Comparison of ENCODE assay signal across 13 cellular contexts in genomic region chr15:85642054-85642692, GRCh38.
A peak's percentile ranks its signal among the peaks of the same experiment; 100 is the strongest.
DNase-seq lines count a peak whose midpoint lies in the region; ATAC-seq and TF ChIP-seq lines count a peak whose summit lies in the region.
"Had no signal": no experiment of that assay in that cellular context is flagged by ENCODE, and none has a peak within 500 bp of the region (broad histone marks: within the 10 kb centered on the region; RNA-seq: fewer than 3 reads in every experiment).

No MANE protein-coding gene starts in this region.

- peak overlapping the region; percentile 89 to 91 for H3K27ac ChIP-seq in coronary artery
- peak overlapping the region; percentile 69 for H3K27ac ChIP-seq in lower lobe of right lung
- H3K27ac ChIP-seq in skeletal muscle tissue (ENCODE audit: low read depth, low read length): peak overlapping the region; percentile 84

- no peak overlapping the region for H3K4me3 Mint-ChIP-seq in CD14-positive monocyte
- H3K4me3 Mint-ChIP-seq in T-helper 2 cell treated with Interferon-gamma antibody and Interleukin-4, amounts not matched to agents 5 μg/mL and 100 μg/mL, for 36 hours: no peak overlapping the region
- H3K4me3 Mint-ChIP-seq: activated CD4-positive, alpha-beta memory T cell treated with anti-CD3 and anti-CD28 coated beads for 36 hours; activated naive CD8-positive, alpha-beta T cell treated with anti-CD3 and anti-CD28 coated beads, Interleukin-2, amount 10 ng/mL, durations not matched to agents 7 days and 5 days; B cell; effector memory CD8-positive, alpha-beta T cell had no signal

- no peaks in the 10 kb centered on the region for H3K27me3 Mint-ChIP-seq in CD14-positive monocyte (ENCODE audit: low read depth in 3 of 3)
- H3K27me3 Mint-ChIP-seq in T-helper 2 cell treated with Interferon-gamma antibody and Interleukin-4, amounts not matched to agents 5 μg/mL and 100 μg/mL, for 36 hours (ENCODE audit: low read depth): no peaks in the 10 kb centered on the region
- H3K27me3 Mint-ChIP-seq: activated CD4-positive, alpha-beta memory T cell treated with anti-CD3 and anti-CD28 coated beads for 36 hours; activated naive CD8-positive, alpha-beta T cell treated with anti-CD3 and anti-CD28 coated beads, Interleukin-2, amount 10 ng/mL, durations not matched to agents 7 days and 5 days; B cell; effector memory CD8-positive, alpha-beta T cell had no signal

- peak in 1 of 2 donors; percentile 2 for ATAC-seq in lower lobe of right lung
- no peak for ATAC-seq in activated naive CD4-positive, alpha-beta T cell treated with anti-CD3 and anti-CD28 coated beads, Interleukin-2, amount 50 U/mL, for 72 hours
- ATAC-seq in HG03280 (IDR thresholded peaks at IDR 0.05; ENCODE audit: unreplicated experiment): no peak
- ATAC-seq: effector memory CD8-positive, alpha-beta T cell had no signal

- no peaks in the 10 kb centered on the region for H3K27me3 ChIP-seq in lower lobe of right lung (ENCODE audit: low read depth)
- no peaks in the 10 kb centered on the region for H3K27me3 ChIP-seq in skeletal muscle tissue (ENCODE audit: control insufficient read depth in 3 of 3, insufficient read depth in 3 of 3, low read length in 3 of 3)

- H3K36me3 Mint-ChIP-seq in CD14-positive monocyte: peaks cover 74 to 91% of the 10 kb centered on the region in 2 donors
- peaks cover 15 to 42% of the 10 kb centered on the region in 2 donors for H3K36me3 Mint-ChIP-seq in activated naive CD4-positive, alpha-beta T cell treated with anti-CD3 and anti-CD28 coated beads, Interleukin-2, amount 50 U/mL, for 72 hours
- peaks cover 41% of the 10 kb centered on the region for H3K36me3 Mint-ChIP-seq in T-helper 2 cell treated with Interferon-gamma antibody and Interleukin-4, amounts not matched to agents 5 μg/mL and 100 μg/mL, for 36 hours (ENCODE audit: low read depth)

- TF ChIP-seq CTCF in CD14-positive monocyte (IDR thresholded peaks at IDR 0.05): no peak
- no peak for TF ChIP-seq CTCF in coronary artery (IDR thresholded peaks at IDR 0.05)
- no peak for TF ChIP-seq CTCF in lower lobe of right lung (IDR thresholded peaks at IDR 0.05)

- no peak for DNase-seq in CD14-positive monocyte (ENCODE audit: low spot score)
- DNase-seq in coronary artery (ENCODE audit: low spot score): no peak
- no peak for DNase-seq in lower lobe of right lung
- DNase-seq in activated naive CD4-positive, alpha-beta T cell treated with anti-CD3 and anti-CD28 coated beads, Interleukin-2, amount 50 U/mL, for 72 hours (ENCODE audit: low spot score in 2 of 2): no peak
- DNase-seq in T-helper 2 cell treated with Interferon-gamma antibody and Interleukin-4, amounts not matched to agents 5 μg/mL and 100 μg/mL, for 36 hours (ENCODE audit: low spot score): no peak
- DNase-seq in NCI-H748 (lab: John Stamatoyannopoulos, UW; ENCODE audit: unreplicated experiment): no peak
- DNase-seq: activated CD4-positive, alpha-beta memory T cell treated with anti-CD3 and anti-CD28 coated beads for 36 hours; activated naive CD8-positive, alpha-beta T cell treated with anti-CD3 and anti-CD28 coated beads, Interleukin-2, amount 10 ng/mL, durations not matched to agents 7 days and 5 days; effector memory CD8-positive, alpha-beta T cell; T-helper 2 cell had no signal

- intact Hi-C loops in CD14-positive monocyte (cut with micrococcal nuclease): no loop called here
- intact Hi-C loops in lower lobe of right lung (cut with DNase I): no loop called here

- peak overlapping the region in 4 of 7 donors; percentile 20 to 61 (median 50) for H3K27ac Mint-ChIP-seq in CD14-positive monocyte
- no peak overlapping the region for H3K27ac Mint-ChIP-seq in activated naive CD4-positive, alpha-beta T cell treated with anti-CD3 and anti-CD28 coated beads, Interleukin-2, amount 50 U/mL, for 72 hours
- H3K27ac Mint-ChIP-seq in T-helper 2 cell treated with Interferon-gamma antibody and Interleukin-4, amounts not matched to agents 5 μg/mL and 100 μg/mL, for 36 hours: no peak overlapping the region
- H3K27ac Mint-ChIP-seq: activated naive CD8-positive, alpha-beta T cell treated with anti-CD3 and anti-CD28 coated beads, Interleukin-2, amount 10 ng/mL, durations not matched to agents 7 days and 5 days; B cell had no signal

- H3K4me3 ChIP-seq in coronary artery: peak overlapping the region; percentile 47
- no peak overlapping the region for H3K4me3 ChIP-seq in lower lobe of right lung
- H3K4me3 ChIP-seq in skeletal muscle tissue (ENCODE audit: low read length in 3 of 3): peak overlapping the region in 2 of 3 donors; percentile 28 to 52

- peaks cover 75% of the 10 kb centered on the region for H3K4me1 ChIP-seq in lower lobe of right lung
- H3K4me1 ChIP-seq in skeletal muscle tissue (ENCODE audit: control insufficient read depth in 3 of 3, insufficient read depth in 3 of 3, low read length in 3 of 3): peaks cover 23 to 40% (median 33%) of the 10 kb centered on the region in 3 donors

- H3K4me1 Mint-ChIP-seq in CD14-positive monocyte: peaks cover 7% of the 10 kb centered on the region
- peaks cover 35% of the 10 kb centered on the region for H3K4me1 Mint-ChIP-seq in T-helper 2 cell treated with Interferon-gamma antibody and Interleukin-4, amounts not matched to agents 5 μg/mL and 100 μg/mL, for 36 hours (ENCODE audit: low read depth)

- H3K9ac ChIP-seq in skeletal muscle tissue (ENCODE audit: low read depth in 1 of 3, low read length in 3 of 3): peak overlapping the region; percentile 4 to 65 (median 57)

- H3K9me3 ChIP-seq in lower lobe of right lung (no peaks in the 10 kb centered on the region), skeletal muscle tissue (ENCODE audit: control insufficient read depth in 3 of 3, low read length in 3 of 3) (no peaks in the 10 kb centered on the region)

- no peaks in the 10 kb centered on the region for H3K9me3 Mint-ChIP-seq in CD14-positive monocyte
- peaks cover 0 to 5% of the 10 kb centered on the region in 2 donors for H3K9me3 Mint-ChIP-seq in activated naive CD4-positive, alpha-beta T cell treated with anti-CD3 and anti-CD28 coated beads, Interleukin-2, amount 50 U/mL, for 72 hours
- H3K9me3 Mint-ChIP-seq in T-helper 2 cell treated with Interferon-gamma antibody and Interleukin-4, amounts not matched to agents 5 μg/mL and 100 μg/mL, for 36 hours: peaks cover 3% of the 10 kb centered on the region
- H3K9me3 Mint-ChIP-seq: activated CD4-positive, alpha-beta memory T cell treated with anti-CD3 and anti-CD28 coated beads for 36 hours; activated naive CD8-positive, alpha-beta T cell treated with anti-CD3 and anti-CD28 coated beads, Interleukin-2, amount 10 ng/mL, durations not matched to agents 7 days and 5 days had no signal

- H3K36me3 ChIP-seq in lower lobe of right lung (peaks cover 82% of the 10 kb centered on the region), skeletal muscle tissue (ENCODE audit: control insufficient read depth in 3 of 3, insufficient read depth in 3 of 3, low read length in 3 of 3) (peaks cover 4 to 23% (median 19%) of the 10 kb centered on the region in 3 donors)

Comparison
In these comparisons a context has a peak if more than half of its experiments do, and no peak if none do; other contexts are left out.
1. H3K27ac Mint-ChIP-seq: peak in CD14-positive monocyte (4 of 7); none in activated naive CD4-positive, alpha-beta T cell treated with anti-CD3 and anti-CD28 coated beads, Interleukin-2, amount 50 U/mL, for 72 hours (0 of 2) and T-helper 2 cell treated with Interferon-gamma antibody and Interleukin-4, amounts not matched to agents 5 μg/mL and 100 μg/mL, for 36 hours (single experiment).
2. Peak in every context shown above with its lines, with median percentiles within 50 percentile points of each other: H3K27ac ChIP-seq.